16 cellular contexts compared by ENCODE assay signal in the genomic region with DNA sequence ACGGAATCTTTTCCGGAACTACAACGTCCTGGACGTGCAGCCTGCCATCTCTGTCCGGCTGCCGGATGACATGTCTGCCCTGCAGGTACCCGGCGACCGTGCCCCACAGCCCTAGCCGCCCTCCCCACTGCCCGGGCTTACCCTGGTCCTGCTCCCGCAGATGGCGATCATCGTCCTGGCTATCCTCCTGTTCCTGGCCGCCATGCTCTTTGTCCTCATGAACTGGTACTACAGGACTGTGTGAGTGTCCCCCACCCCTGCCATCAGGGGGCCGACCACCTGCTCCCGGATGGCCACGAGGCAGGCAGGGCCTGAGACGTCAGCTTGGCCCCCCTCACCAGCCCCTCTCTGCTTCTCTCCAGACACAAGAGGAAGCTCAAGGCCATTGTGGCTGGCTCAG. TPM values are rescaled to one million over a fixed set of nuclear protein-coding genes. Genes with fewer than 3 reads are reported as not detected.
DNase-seq lines count a peak whose midpoint lies in the region; ATAC-seq, FAIRE-seq and TF ChIP-seq lines count a peak whose summit lies in the region.
"Had no signal": no experiment of that assay in that cellular context is flagged by ENCODE, and none has a peak within 500 bp of the region (broad histone marks: within the 10 kb centered on the region; RNA-seq: fewer than 3 reads in every experiment).

No MANE protein-coding gene starts in this region.

- peaks cover 2% of the 10 kb centered on the region for H3K4me1 Mint-ChIP-seq in activated CD4-positive, alpha-beta T cell treated with anti-CD3 and anti-CD28 coated beads, Interleukin-2, amount 10 ng/mL, durations not matched to agents 7 days and 5 days
- peaks cover 2% of the 10 kb centered on the region for H3K4me1 Mint-ChIP-seq in activated CD4-positive, alpha-beta T cell treated with anti-CD3 and anti-CD28 coated beads for 36 hours
- H3K4me1 Mint-ChIP-seq in T-cell = no peaks in the 10 kb centered on the region

- H2BK20ac ChIP-seq in H1 (ENCODE audit: low read length) = 0 out of 2 replicates have a peak overlapping the region, but pooled peaks have one; percentile 48

- H3K4me1 ChIP-seq in H1 (replicated peaks in 1 of 4; ENCODE audit: control insufficient read depth in 3 of 4, insufficient read depth in 4 of 4, low read length in 3 of 4) (peaks cover 0 to 3% (median 0%) of the 10 kb centered on the region in 4 experiments; a peak in 2 of 7 replicates), osteoblast (ENCODE audit: insufficient read depth, low read length) (no peaks in the 10 kb centered on the region)

- no peak overlapping the region for H4K91ac ChIP-seq in H1 (replicated peaks; ENCODE audit: insufficient read length, low read length)

- TF ChIP-seq RAD21 in H1 (IDR thresholded peaks at IDR 0.05 in 1 of 2, conservative IDR thresholded peaks at IDR 0.05 in 1 of 2; ENCODE audit: low read depth in 2 of 2, low read length in 2 of 2) = no peak

- 94% methylated on average over 19 of the region's 19 CpGs; no CpG with 5 or more reads in 1 of the 2 experiments for WGBS in H1 (ENCODE audit: extremely low coverage in 1 of 2, insufficient coverage in 1 of 2, insufficient read length in 1 of 2, insufficient replicate concordance in 2 of 2, low coverage in 1 of 2, low lambda C conversion rate in 2 of 2, missing lambda C conversion rate in 1 of 2), 2 experiments

- peaks cover under 1 to 14% (median 8%) of the 10 kb centered on the region in 4 experiments; a peak in 6 of 8 replicates for H3K36me3 ChIP-seq in H1 (ENCODE audit: control insufficient read depth in 2 of 4, insufficient read depth in 4 of 4, low read length in 3 of 4)
- peaks cover 11% of the 10 kb centered on the region for H3K36me3 ChIP-seq in osteoblast (ENCODE audit: insufficient read depth, low read length)

- no peak overlapping the region for H4K5ac ChIP-seq in H1 (ENCODE audit: insufficient read length, low read depth, low read length)

- H2BK5ac ChIP-seq in H1 (ENCODE audit: low read depth, low read length) = no peak overlapping the region

- H3K79me2 ChIP-seq in H1 (ENCODE audit: control insufficient read depth in 1 of 2, insufficient read depth in 2 of 2, low read length in 2 of 2) (no peaks in the 10 kb centered on the region), osteoblast (ENCODE audit: insufficient read depth, low read length) (no peaks in the 10 kb centered on the region)

- TF ChIP-seq CTCF in H1 (IDR thresholded peaks at IDR 0.05; ENCODE audit: control extremely low read depth in 1 of 3, insufficient read depth in 1 of 3, low read depth in 1 of 3, low read length in 3 of 3) (no peak), osteoblast (IDR thresholded peaks at IDR 0.05; ENCODE audit: extremely low read depth, low read depth, low read length) (no peak)

- POLR2A ChIA-PET in activated CD4-positive, alpha-beta T cell treated with anti-CD3 and anti-CD28 coated beads, Interleukin-2, amount 10 ng/mL, durations not matched to agents 7 days and 5 days (lab: Charles Lee) = interaction anchor here (0.7 kb wide), 1 partner anchor 242 kb away, joined by 3 read pairs; no protein-coding TSS in a partner anchor
- POLR2A ChIA-PET in activated CD4-positive, alpha-beta T cell treated with anti-CD3 and anti-CD28 coated beads for 36 hours (lab: Charles Lee) = interaction anchor here (0.6 kb wide), 1 partner anchor 16 kb away, joined by 3 read pairs; no protein-coding TSS in a partner anchor
- POLR2A ChIA-PET in H1 (lab: Charles Lee; ENCODE audit: partially characterized antibody) (interaction anchor here (0.9 to 2.0 kb wide), 3 partner anchors 13 to 61 kb away, joined by 3 to 6 read pairs (median 3); a partner anchor contains a TSS), T-cell (lab: Charles Lee) (interaction anchor here in 1 of 2 donors (0.6 to 0.7 kb wide), 2 partner anchors 412 to 496 kb away, joined by 5 to 11 read pairs; no protein-coding TSS in a partner anchor)

- CTCF ChIA-PET in activated CD4-positive, alpha-beta T cell treated with anti-CD3 and anti-CD28 coated beads, Interleukin-2, amount 10 ng/mL, durations not matched to agents 7 days and 5 days (lab: Charles Lee) = interaction anchor here (0.6 to 4.9 kb wide), 15 partner anchors 9 to 497 kb away, joined by 3 to 19 read pairs (median 3); a partner anchor contains a TSS
- CTCF ChIA-PET in activated CD4-positive, alpha-beta T cell treated with anti-CD3 and anti-CD28 coated beads for 36 hours (lab: Charles Lee) = interaction anchor here (0.6 to 2.6 kb wide), 16 partner anchors 11 to 420 kb away, joined by 3 to 9 read pairs (median 3); no protein-coding TSS in a partner anchor
- CTCF ChIA-PET in H1 (lab: Charles Lee; ENCODE audit: partially characterized antibody) = interaction anchor here (0.7 to 5.2 kb wide), 24 partner anchors 9 to 450 kb away, joined by 3 to 30 read pairs (median 4); a partner anchor contains a TSS
- CTCF ChIA-PET in T-cell (lab: Charles Lee) = interaction anchor here (0.5 to 1.2 kb wide), 9 partner anchors 15 to 1154 kb away, joined by 3 to 7 read pairs (median 5); no protein-coding TSS in a partner anchor

- H3K4ac ChIP-seq in H1 (replicated peaks; ENCODE audit: insufficient read length, low read depth, low read length) = no peak overlapping the region

- H3K4me3 Mint-ChIP-seq in activated CD4-positive, alpha-beta T cell treated with anti-CD3 and anti-CD28 coated beads, Interleukin-2, amount 10 ng/mL, durations not matched to agents 7 days and 5 days = no peak overlapping the region
- H3K4me3 Mint-ChIP-seq in activated CD4-positive, alpha-beta T cell treated with anti-CD3 and anti-CD28 coated beads for 36 hours = no peak overlapping the region
- H3K4me3 Mint-ChIP-seq in T-cell = no peak overlapping the region
- H3K4me3 Mint-ChIP-seq: CD14-positive monocyte; CD8-positive, alpha-beta T cell; IgD-negative memory B cell had no signal

- H3K27ac ChIP-seq in H1 (ENCODE audit: low read depth, low read length) = no peak overlapping the region
- no peak overlapping the region for H3K27ac ChIP-seq in osteoblast (ENCODE audit: low read depth, low read length)
- H3K27ac ChIP-seq: 22Rv1 had no signal

- H3K18ac ChIP-seq in H1 (ENCODE audit: extremely low read depth, low read length) = no peak overlapping the region

- no peaks in the 10 kb centered on the region for H3K79me1 ChIP-seq in H1 (ENCODE audit: low read depth, low read length)

- no peak overlapping the region for H3K23ac ChIP-seq in H1 (ENCODE audit: insufficient read length)

- H3K9me3 Mint-ChIP-seq in activated CD4-positive, alpha-beta T cell treated with anti-CD3 and anti-CD28 coated beads, Interleukin-2, amount 10 ng/mL, durations not matched to agents 7 days and 5 days = no peaks in the 10 kb centered on the region
- no peaks in the 10 kb centered on the region for H3K9me3 Mint-ChIP-seq in activated CD4-positive, alpha-beta T cell treated with anti-CD3 and anti-CD28 coated beads for 36 hours (ENCODE audit: low read depth)
- H3K9me3 Mint-ChIP-seq in T-cell = no peaks in the 10 kb centered on the region
- H3K9me3 Mint-ChIP-seq: CD8-positive, alpha-beta T cell; IgD-negative memory B cell had no signal

- no peaks in the 10 kb centered on the region for H3K23me2 ChIP-seq in H1 (ENCODE audit: low read depth, low read length)

- no peaks in the 10 kb centered on the region for H3K27me3 Mint-ChIP-seq in activated CD4-positive, alpha-beta T cell treated with anti-CD3 and anti-CD28 coated beads, Interleukin-2, amount 10 ng/mL, durations not matched to agents 7 days and 5 days
- H3K27me3 Mint-ChIP-seq in activated CD4-positive, alpha-beta T cell treated with anti-CD3 and anti-CD28 coated beads for 36 hours = no peaks in the 10 kb centered on the region
- no peaks in the 10 kb centered on the region for H3K27me3 Mint-ChIP-seq in T-cell
- H3K27me3 Mint-ChIP-seq: IgD-negative memory B cell had no signal

- H2BK12ac ChIP-seq in H1 (ENCODE audit: low read depth, low read length) = no peak overlapping the region

- ATAC-seq in activated CD4-positive, alpha-beta T cell treated with anti-CD3 and anti-CD28 coated beads for 36 hours = no peak
- ATAC-seq in T-cell (replicated peaks in 1 of 4) = no peak

- H3K9me3 ChIP-seq in H1 (ENCODE audit: insufficient read depth in 2 of 2, low read depth in 1 of 2, low read length in 1 of 2) (no peaks in the 10 kb centered on the region), osteoblast (ENCODE audit: low read depth, low read length) (no peaks in the 10 kb centered on the region)

- H3K4me3 ChIP-seq in H1 (ENCODE audit: extremely low read depth in 1 of 4, insufficient read depth in 2 of 4, low read depth in 3 of 4, low read length in 4 of 4) = no peak overlapping the region
- no peak overlapping the region for H3K4me3 ChIP-seq in osteoblast (ENCODE audit: insufficient read depth, low read length)

- no peak overlapping the region for H2BK15ac ChIP-seq in H1 (ENCODE audit: low read length)

- H2AK5ac ChIP-seq in H1 (ENCODE audit: low read depth, low read length) = no peak overlapping the region

- no peak overlapping the region for H3K56ac ChIP-seq in H1 (replicated peaks; ENCODE audit: insufficient read length, low read depth, low read length)

- no peak for DNase-seq in activated CD4-positive, alpha-beta T cell treated with anti-CD3 and anti-CD28 coated beads, Interleukin-2, amount 10 ng/mL, durations not matched to agents 7 days and 5 days
- DNase-seq in activated CD4-positive, alpha-beta T cell treated with anti-CD3 and anti-CD28 coated beads for 36 hours = no peak
- DNase-seq in H1 (ENCODE audit: low read depth in 1 of 2, low spot score in 2 of 2) (no peak), osteoblast (ENCODE audit: insufficient read length, low spot score, missing footprints) (peak; percentile 30), NCI-H2196 (lab: John Stamatoyannopoulos, UW; ENCODE audit: unreplicated experiment) (no peak), NOMO-1 treated with DMSO at 0.1 percent for 48 hours (lab: John Stamatoyannopoulos, UW; ENCODE audit: unreplicated experiment) (no peak), T-cell (no peak)
- DNase-seq in effector CD4-positive, alpha-beta T cell = no peak
- DNase-seq: COR-L47 had no signal

- H2AFZ ChIP-seq in H1 (ENCODE audit: low read length) (no peak overlapping the region), osteoblast (ENCODE audit: low read length) (no peak overlapping the region)

- H4K8ac ChIP-seq in H1 (ENCODE audit: extremely low read depth, insufficient read depth, low read length) = no peak overlapping the region

- no peak for TF ChIP-seq EP300 in H1 (IDR thresholded peaks at IDR 0.05; ENCODE audit: borderline replicate concordance in 1 of 2, low read depth in 2 of 2, low read length in 2 of 2)

- no peak overlapping the region for H3K9ac ChIP-seq in H1 (replicated peaks in 1 of 4; ENCODE audit: extremely low read depth in 1 of 4, low read depth in 3 of 4, low read length in 3 of 4)

- no peak overlapping the region for H2BK120ac ChIP-seq in H1 (replicated peaks; ENCODE audit: low read depth, low read length)

- peaks cover 0 to 5% of the 10 kb centered on the region in 2 experiments for H4K20me1 ChIP-seq in H1 (replicated peaks in 1 of 2; ENCODE audit: control insufficient read depth in 1 of 2, insufficient read depth in 2 of 2, low read length in 2 of 2)
- peaks cover 15% of the 10 kb centered on the region for H4K20me1 ChIP-seq in osteoblast (ENCODE audit: insufficient read depth, low read length)

- TF ChIP-seq POLR2A in H1 (IDR thresholded peaks at IDR 0.05; ENCODE audit: control extremely low read depth in 1 of 2, low read depth in 2 of 2, low read length in 2 of 2) = no peak

- intact Hi-C loops in activated CD4-positive, alpha-beta T cell treated with anti-CD3 and anti-CD28 coated beads for 36 hours (cut with DNase I, micrococcal nuclease) = loop anchor here (5.0 kb wide), 4 partner anchors 99 to 429 kb away; a partner anchor contains a TSS

- H3K14ac ChIP-seq in H1 (ENCODE audit: insufficient read length) = no peak overlapping the region

- peak overlapping the region; percentile 41 for H3K27ac Mint-ChIP-seq in activated CD4-positive, alpha-beta T cell treated with anti-CD3 and anti-CD28 coated beads, Interleukin-2, amount 10 ng/mL, durations not matched to agents 7 days and 5 days
- H3K27ac Mint-ChIP-seq in activated CD4-positive, alpha-beta T cell treated with anti-CD3 and anti-CD28 coated beads for 36 hours = no peak overlapping the region
- H3K27ac Mint-ChIP-seq in T-cell = no peak overlapping the region
- H3K27ac Mint-ChIP-seq: CD8-positive, alpha-beta T cell; IgD-negative memory B cell had no signal

- H3K27me3 ChIP-seq in H1 (replicated peaks in 1 of 4; ENCODE audit: control insufficient read depth in 3 of 4, extremely low read depth in 1 of 4, insufficient read depth in 3 of 4, low read length in 3 of 4) (peaks cover 0 to 1% (median 0%) of the 10 kb centered on the region in 4 experiments; a peak in 1 of 7 replicates), osteoblast (ENCODE audit: insufficient read depth, low read length) (peaks cover under 1% of the 10 kb centered on the region)

- H3K36me3 Mint-ChIP-seq in activated CD4-positive, alpha-beta T cell treated with anti-CD3 and anti-CD28 coated beads, Interleukin-2, amount 10 ng/mL, durations not matched to agents 7 days and 5 days (ENCODE audit: low read depth) = peaks cover 5% of the 10 kb centered on the region
- H3K36me3 Mint-ChIP-seq in activated CD4-positive, alpha-beta T cell treated with anti-CD3 and anti-CD28 coated beads for 36 hours (ENCODE audit: low read depth) = peaks cover 3% of the 10 kb centered on the region
- peaks cover 8% of the 10 kb centered on the region for H3K36me3 Mint-ChIP-seq in T-cell

- FAIRE-seq in H1 (lab: Jason Lieb, UNC) = no peak
- FAIRE-seq: D721Med, H54 had no signal

- no peak overlapping the region for H3K4me2 ChIP-seq in H1 (ENCODE audit: insufficient read depth in 1 of 2, low read depth in 2 of 2, low read length in 2 of 2)
- no peak overlapping the region for H3K4me2 ChIP-seq in osteoblast (ENCODE audit: insufficient read depth, low read length)

RNA-seq across cellular contexts. Expression of a gene that starts 38.0 kb away (rescaled TPM):
- total RNA-seq in activated CD4-positive, alpha-beta T cell treated with anti-CD3 and anti-CD28 coated beads, Interleukin-2, amount 10 ng/mL, durations not matched to agents 7 days and 5 days = 100 to 1,000 TPM; 120 to 148 TPM
- 100 to 1,000 TPM in 1 of 2 experiments, 10 to 100 TPM in 1; 78.2 to 104 TPM for total RNA-seq in activated CD4-positive, alpha-beta T cell treated with anti-CD3 and anti-CD28 coated beads for 36 hours
- not detected in 2 replicates for total RNA-seq in H1 (2021; fragmentation: NEBNext Ultra II Directional; extraction: Animal tissue kit (Norgen Biotek cat#: 25700))
- 0.33 and 0.75 TPM in 2 replicates for polyA plus RNA-seq in H1 (2011; rRNA removed)
- 0.06 TPM for polyA plus RNA-seq in H1 (2011; cell fraction: cytosol; rRNA removed)
- 0.56 TPM for polyA plus RNA-seq in H1 (2011; cell fraction: nucleus; rRNA removed)
- 0.08 to 0.32 TPM (median 0.29 TPM) in 3 of 4 replicates, not detected in the other for polyA plus RNA-seq in H1 (2012, experiment 1 of 2)
- 0.22 TPM for polyA plus RNA-seq in H1 (2012, experiment 2 of 2)
- 0.34 TPM for polyA plus RNA-seq in H1 (2013, experiment 1 of 2)
- polyA plus RNA-seq in H1 (2013, experiment 2 of 2) = 0.42 TPM
- polyA minus RNA-seq in H1 (2011; rRNA and poly(A)+ RNA removed) = 0.17 and 0.35 TPM in 2 replicates
- polyA minus RNA-seq in H1 (2011; cell fraction: cytosol; rRNA and poly(A)+ RNA removed) = 1.0 TPM
- polyA minus RNA-seq in H1 (2011; cell fraction: nucleus; rRNA and poly(A)+ RNA removed) = 0.90 TPM
- total RNA-seq in osteoblast (69.5 and 75.3 TPM in 2 replicates), T-cell (100 to 1,000 TPM in 2 of 5 donors, 10 to 100 TPM in 3; 81.4 to 134 (median 98.3) TPM)
- total RNA-seq: A673 had no signal

RNA-seq across cellular contexts. Expression of a gene that starts 39.7 kb away (rescaled TPM):
- 100 to 1,000 TPM; 144 to 153 TPM for total RNA-seq in activated CD4-positive, alpha-beta T cell treated with anti-CD3 and anti-CD28 coated beads, Interleukin-2, amount 10 ng/mL, durations not matched to agents 7 days and 5 days
- 100 to 1,000 TPM; 100 to 109 TPM for total RNA-seq in activated CD4-positive, alpha-beta T cell treated with anti-CD3 and anti-CD28 coated beads for 36 hours
- 386 and 388 TPM in 2 replicates for total RNA-seq in H1 (2021; fragmentation: NEBNext Ultra II Directional; extraction: Animal tissue kit (Norgen Biotek cat#: 25700))
- polyA plus RNA-seq in H1 (2011; rRNA removed) = 504 and 700 TPM in 2 replicates
- 658 TPM for polyA plus RNA-seq in H1 (2011; cell fraction: cytosol; rRNA removed)
- 734 TPM for polyA plus RNA-seq in H1 (2011; cell fraction: nucleus; rRNA removed)
- polyA plus RNA-seq in H1 (2012, experiment 1 of 2) = 396 to 476 TPM (median 458 TPM) in 4 replicates
- polyA plus RNA-seq in H1 (2012, experiment 2 of 2) = 418 TPM
- polyA plus RNA-seq in H1 (2013, experiment 1 of 2) = 516 TPM
- 481 TPM for polyA plus RNA-seq in H1 (2013, experiment 2 of 2)
- polyA minus RNA-seq in H1 (2011; rRNA and poly(A)+ RNA removed) = 440 and 675 TPM in 2 replicates
- 334 TPM for polyA minus RNA-seq in H1 (2011; cell fraction: cytosol; rRNA and poly(A)+ RNA removed)
- polyA minus RNA-seq in H1 (2011; cell fraction: nucleus; rRNA and poly(A)+ RNA removed) = 186 TPM
- 1,248 and 1,391 TPM in 2 replicates for total RNA-seq in osteoblast
- total RNA-seq in T-cell = 100 to 1,000 TPM; 155 to 208 (median 190) TPM

Comparison
In these comparisons a context has a peak if more than half of its experiments do, and no peak if none do; other contexts are left out.
1. RNA of a gene that starts 38.0 kb away (total RNA-seq): 120 to 148 TPM in activated CD4-positive, alpha-beta T cell treated with anti-CD3 and anti-CD28 coated beads, Interleukin-2, amount 10 ng/mL, durations not matched to agents 7 days and 5 days, 78.2 to 104 TPM in activated CD4-positive, alpha-beta T cell treated with anti-CD3 and anti-CD28 coated beads for 36 hours, 81.4 to 134 TPM in T-cell and 69.5 to 75.3 TPM in osteoblast; not detected in H1; every median in the first group is over 10 times any median in the second.